ENCODE assay signal across 21 cellular contexts in the genomic region with DNA sequence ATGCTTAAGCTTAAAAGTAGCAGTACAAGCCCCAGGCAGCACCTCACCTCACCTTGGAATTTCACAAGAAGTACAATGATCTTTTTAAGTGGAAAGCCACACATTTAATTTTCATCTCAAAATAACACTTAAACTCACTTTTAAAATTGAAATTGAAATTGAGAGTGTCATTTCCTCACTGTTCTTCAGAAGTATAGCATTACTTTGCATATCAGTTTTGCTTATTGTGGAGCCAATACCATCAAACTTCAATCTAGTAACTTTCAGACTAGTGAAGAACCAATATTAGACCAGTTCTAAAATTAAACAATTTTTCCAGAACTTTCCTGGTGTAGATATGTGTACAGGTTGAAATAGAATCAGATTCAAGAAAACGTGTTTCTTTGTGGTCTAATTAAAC.
"Had no signal": no experiment of that assay in that cellular context is flagged by ENCODE, and none has a peak within 500 bp of the region (broad histone marks: within the 10 kb centered on the region; RNA-seq: fewer than 3 reads in every experiment).

No MANE protein-coding gene starts in this region.

- DNase-seq: activated CD4-positive, alpha-beta T cell treated with anti-CD3 and anti-CD28 coated beads, Interleukin-2, amount 10 ng/mL, durations not matched to agents 24 days and 14 days; activated CD8-positive, alpha-beta T cell treated with anti-CD3 and anti-CD28 coated beads for 36 hours; activated naive CD4-positive, alpha-beta T cell treated with anti-CD3 and anti-CD28 coated beads, Interleukin-2, amount 10 ng/mL, durations not matched to agents 7 days and 5 days; activated naive CD8-positive, alpha-beta T cell treated with anti-CD3 and anti-CD28 coated beads, Interleukin-2, amount 50 U/mL, for 24 hours; activated T-cell treated with anti-CD3 and anti-CD28 coated beads, Interleukin-2, amount 50 U/mL, for 1 hour; anterior cingulate cortex; caudate nucleus; erythroblast; kidney; right lobe of liver; small intestine; stimulated activated CD4-positive, alpha-beta T cell treated with anti-CD3 and anti-CD28 coated beads, Interleukin-15, amount 100 ng/mL, for 24 hours; stimulated activated CD4-positive, alpha-beta T cell treated with anti-CD3 and anti-CD28 coated beads, Interleukin-2, amount 100 ng/mL, for 48 hours; testis had no signal

- H3K4me3 Mint-ChIP-seq: activated CD4-positive, alpha-beta T cell treated with anti-CD3 and anti-CD28 coated beads, Interleukin-2, amount 10 ng/mL, durations not matched to agents 24 days and 14 days; activated CD8-positive, alpha-beta T cell treated with anti-CD3 and anti-CD28 coated beads for 36 hours; activated naive CD4-positive, alpha-beta T cell treated with anti-CD3 and anti-CD28 coated beads, Interleukin-2, amount 10 ng/mL, durations not matched to agents 7 days and 5 days; activated naive CD8-positive, alpha-beta T cell treated with anti-CD3 and anti-CD28 coated beads, Interleukin-2, amount 50 U/mL, for 24 hours; brain; nephron; type B pancreatic cell had no signal

- ATAC-seq: activated CD8-positive, alpha-beta T cell treated with anti-CD3 and anti-CD28 coated beads for 36 hours; activated naive CD8-positive, alpha-beta T cell treated with anti-CD3 and anti-CD28 coated beads, Interleukin-2, amount 50 U/mL, for 24 hours; left lobe of liver; right lobe of liver had no signal

- H3K79me2 ChIP-seq: parathyroid adenoma had no signal

- H3K9me3 ChIP-seq: right lobe of liver, testis had no signal

- H2AFZ ChIP-seq: parathyroid adenoma had no signal

- H3K4me1 ChIP-seq: parathyroid adenoma, right lobe of liver, testis had no signal

- H3K27me3 Mint-ChIP-seq: activated CD4-positive, alpha-beta T cell treated with anti-CD3 and anti-CD28 coated beads, Interleukin-2, amount 10 ng/mL, durations not matched to agents 24 days and 14 days; activated CD8-positive, alpha-beta T cell treated with anti-CD3 and anti-CD28 coated beads for 36 hours; activated naive CD4-positive, alpha-beta T cell treated with anti-CD3 and anti-CD28 coated beads, Interleukin-2, amount 10 ng/mL, durations not matched to agents 7 days and 5 days; activated naive CD8-positive, alpha-beta T cell treated with anti-CD3 and anti-CD28 coated beads, Interleukin-2, amount 50 U/mL, for 24 hours; type B pancreatic cell had no signal

- H3K27me3 ChIP-seq: right lobe of liver, testis had no signal

- FAIRE-seq: endometrium had no signal

- H3K4me1 Mint-ChIP-seq: activated CD4-positive, alpha-beta T cell treated with anti-CD3 and anti-CD28 coated beads, Interleukin-2, amount 10 ng/mL, durations not matched to agents 24 days and 14 days; activated naive CD4-positive, alpha-beta T cell treated with anti-CD3 and anti-CD28 coated beads, Interleukin-2, amount 10 ng/mL, durations not matched to agents 7 days and 5 days; activated naive CD8-positive, alpha-beta T cell treated with anti-CD3 and anti-CD28 coated beads, Interleukin-2, amount 50 U/mL, for 24 hours had no signal

- H3K27ac Mint-ChIP-seq: activated CD4-positive, alpha-beta T cell treated with anti-CD3 and anti-CD28 coated beads, Interleukin-2, amount 10 ng/mL, durations not matched to agents 24 days and 14 days; activated CD8-positive, alpha-beta T cell treated with anti-CD3 and anti-CD28 coated beads for 36 hours; activated naive CD4-positive, alpha-beta T cell treated with anti-CD3 and anti-CD28 coated beads, Interleukin-2, amount 10 ng/mL, durations not matched to agents 7 days and 5 days; activated naive CD8-positive, alpha-beta T cell treated with anti-CD3 and anti-CD28 coated beads, Interleukin-2, amount 50 U/mL, for 24 hours; brain; nephron; type B pancreatic cell had no signal

- H3K9ac ChIP-seq: parathyroid adenoma had no signal

- H3K36me3 Mint-ChIP-seq: activated naive CD4-positive, alpha-beta T cell treated with anti-CD3 and anti-CD28 coated beads, Interleukin-2, amount 10 ng/mL, durations not matched to agents 7 days and 5 days; brain; type B pancreatic cell had no signal

- H3K36me3 ChIP-seq: right lobe of liver had no signal

- H3K9me3 Mint-ChIP-seq: activated CD4-positive, alpha-beta T cell treated with anti-CD3 and anti-CD28 coated beads, Interleukin-2, amount 10 ng/mL, durations not matched to agents 24 days and 14 days; activated CD8-positive, alpha-beta T cell treated with anti-CD3 and anti-CD28 coated beads for 36 hours; activated naive CD4-positive, alpha-beta T cell treated with anti-CD3 and anti-CD28 coated beads, Interleukin-2, amount 10 ng/mL, durations not matched to agents 7 days and 5 days; activated naive CD8-positive, alpha-beta T cell treated with anti-CD3 and anti-CD28 coated beads, Interleukin-2, amount 50 U/mL, for 24 hours; brain; nephron; type B pancreatic cell had no signal

- H3K27ac ChIP-seq: parathyroid adenoma, right lobe of liver, testis had no signal

- H3K4me3 ChIP-seq: lung, right lobe of liver, testis had no signal
